Comparison of ENCODE assay signal across 8 cellular contexts in genomic region chr1:223713546-223714420, GRCh38. TPM values are rescaled to one million over a fixed set of nuclear protein-coding genes. Genes with fewer than 3 reads are reported as not detected.
DNase-seq lines count a peak whose midpoint lies in the region; ATAC-seq and TF ChIP-seq lines count a peak whose summit lies in the region.

No MANE protein-coding gene starts in this region.

- intact Hi-C loops in CD4-positive, alpha-beta T cell (cut with DNase I, micrococcal nuclease) = loop anchor here (2.0 to 5.0 kb wide), 3 partner anchors 13 to 134 kb away; partner anchors contain the start of gene TP53BP2 (in 1 of the 2)

- H3K27ac Mint-ChIP-seq in CD4-positive, alpha-beta T cell = peak overlapping the region; percentile 86
- peak overlapping the region; percentile 96 for H3K27ac Mint-ChIP-seq in neural crest cell (ENCODE audit: unreplicated experiment)

- H3K4me3 ChIP-seq in ectodermal cell (ENCODE audit: insufficient read depth, low read depth, low read length) = peak overlapping the region; percentile 76
- no peak overlapping the region; the same call in 1 of the 2 replicates for H3K4me3 ChIP-seq in WERI-Rb-1 (ENCODE audit: low read depth, low read length)

- DNase-seq in CD4-positive, alpha-beta T cell = no peak
- DNase-seq in NCI-H69 (lab: John Stamatoyannopoulos, UW) = peak; percentile 18
- no peak for DNase-seq in neural crest cell (ENCODE audit: low read depth, low spot score)
- DNase-seq in GM19240 (ENCODE audit: insufficient read length, low spot score) = no peak
- no peak for DNase-seq in WERI-Rb-1
- DNase-seq in globus pallidus (ENCODE audit: low spot score) = no peak

- peaks cover 3% of the 10 kb centered on the region for H3K36me3 ChIP-seq in ectodermal cell (ENCODE audit: control insufficient read depth, insufficient read depth, low read length)
- no peaks in the 10 kb centered on the region for H3K36me3 ChIP-seq in WERI-Rb-1

- H3K27me3 Mint-ChIP-seq in CD4-positive, alpha-beta T cell = no peaks in the 10 kb centered on the region
- no peaks in the 10 kb centered on the region for H3K27me3 Mint-ChIP-seq in neural crest cell (ENCODE audit: low read depth)

- peaks cover 10% of the 10 kb centered on the region for H3K4me1 ChIP-seq in ectodermal cell (ENCODE audit: control insufficient read depth, insufficient read depth, low read length)

- H3K9me3 Mint-ChIP-seq in CD4-positive, alpha-beta T cell = no peaks in the 10 kb centered on the region
- no peaks in the 10 kb centered on the region for H3K9me3 Mint-ChIP-seq in neural crest cell

- H3K9me3 ChIP-seq in CD4-positive, alpha-beta T cell (ENCODE audit: control insufficient read depth, low read length) = no peaks in the 10 kb centered on the region
- H3K9me3 ChIP-seq in ectodermal cell (ENCODE audit: control insufficient read depth, low read length) (no peaks in the 10 kb centered on the region), WERI-Rb-1 (ENCODE audit: severe bottlenecking) (no peaks in the 10 kb centered on the region)

- peak overlapping the region; percentile 68 for H3K27ac ChIP-seq in CD4-positive, alpha-beta T cell (ENCODE audit: low read depth, low read length)
- H3K27ac ChIP-seq in ectodermal cell (ENCODE audit: insufficient read depth, low read depth, low read length, poor library complexity, severe bottlenecking) = no peak overlapping the region
- no peak overlapping the region for H3K27ac ChIP-seq in WERI-Rb-1

- H3K36me3 Mint-ChIP-seq in CD4-positive, alpha-beta T cell (ENCODE audit: low read depth) = peaks cover 21% of the 10 kb centered on the region
- H3K36me3 Mint-ChIP-seq in neural crest cell (ENCODE audit: low read depth) = no peaks in the 10 kb centered on the region

- peaks cover 80% of the 10 kb centered on the region for H3K4me1 Mint-ChIP-seq in CD4-positive, alpha-beta T cell (ENCODE audit: low read depth)
- H3K4me1 Mint-ChIP-seq in neural crest cell = peaks cover 17% of the 10 kb centered on the region

- no peaks in the 10 kb centered on the region for H3K27me3 ChIP-seq in CD4-positive, alpha-beta T cell (ENCODE audit: control insufficient read depth, insufficient read depth, low read length)
- H3K27me3 ChIP-seq in ectodermal cell (ENCODE audit: control insufficient read depth, insufficient read depth, low read length, poor library complexity, severe bottlenecking) (peaks cover 11% of the 10 kb centered on the region), WERI-Rb-1 (ENCODE audit: insufficient read depth, low read depth, severe bottlenecking) (no peaks in the 10 kb centered on the region)

- CTCF ChIA-PET in CD4-positive, alpha-beta T cell (lab: Charles Lee) = interaction anchor here (0.7 to 4.5 kb wide), 2 partner anchors 32 to 35 kb away, joined by 4 to 46 read pairs; no protein-coding TSS in a partner anchor

- 63 to 66% methylated on average over 7 of the region's 7 CpGs for WGBS in ectodermal cell, 2 experiments

- peak overlapping the region; percentile 88 for H3K4me3 Mint-ChIP-seq in CD4-positive, alpha-beta T cell
- peak overlapping the region; percentile 96 for H3K4me3 Mint-ChIP-seq in neural crest cell

- TF ChIP-seq CTCF in CD4-positive, alpha-beta T cell (IDR thresholded peaks at IDR 0.05) = no peak
- TF ChIP-seq CTCF in neural crest cell (conservative IDR thresholded peaks at IDR 0.05) (no peak), WERI-Rb-1 (IDR thresholded peaks at IDR 0.05; ENCODE audit: low read depth, low read length) (no peak)

- POLR2A ChIA-PET in CD4-positive, alpha-beta T cell (lab: Charles Lee) = interaction anchor here (1.1 to 2.0 kb wide), 4 partner anchors 9 to 570 kb away, joined by 3 to 20 read pairs (median 5); no protein-coding TSS in a partner anchor

- ATAC-seq in CD4-positive, alpha-beta T cell (ENCODE audit: poor library complexity) = peak; percentile 6
- ATAC-seq in GM21576 (IDR thresholded peaks at IDR 0.05; ENCODE audit: unreplicated experiment) = no peak

RNA-seq across cellular contexts. Expression of gene CAPN2, which starts 1.4 kb away (rescaled TPM):
- 100 to 1,000 TPM; 110 to 114 TPM for total RNA-seq in CD4-positive, alpha-beta T cell
- 75.2 TPM for polyA plus RNA-seq in ectodermal cell (2013, experiment 1 of 4)
- polyA plus RNA-seq in ectodermal cell (2013, experiment 2 of 4) = 74.8 TPM
- polyA plus RNA-seq in ectodermal cell (2013, experiment 3 of 4) = 67.2 TPM
- 75.5 TPM for polyA plus RNA-seq in ectodermal cell (2013, experiment 4 of 4)
- 95.0 and 98.6 TPM in 2 replicates for total RNA-seq in neural crest cell

RNA-seq across cellular contexts. Expression of gene CAPN8, which starts 48.3 kb away (rescaled TPM):
- total RNA-seq in CD4-positive, alpha-beta T cell = under 1 TPM; 0.27 to 0.34 TPM
- polyA plus RNA-seq in ectodermal cell (2013, experiment 1 of 4) = 1.1 TPM
- polyA plus RNA-seq in ectodermal cell (2013, experiment 2 of 4) = not detected
- not detected for polyA plus RNA-seq in ectodermal cell (2013, experiment 3 of 4)
- not detected for polyA plus RNA-seq in ectodermal cell (2013, experiment 4 of 4)
- not detected in 2 replicates for total RNA-seq in neural crest cell
